ENCODE assay signal across 28 cellular contexts in the genomic region with DNA sequence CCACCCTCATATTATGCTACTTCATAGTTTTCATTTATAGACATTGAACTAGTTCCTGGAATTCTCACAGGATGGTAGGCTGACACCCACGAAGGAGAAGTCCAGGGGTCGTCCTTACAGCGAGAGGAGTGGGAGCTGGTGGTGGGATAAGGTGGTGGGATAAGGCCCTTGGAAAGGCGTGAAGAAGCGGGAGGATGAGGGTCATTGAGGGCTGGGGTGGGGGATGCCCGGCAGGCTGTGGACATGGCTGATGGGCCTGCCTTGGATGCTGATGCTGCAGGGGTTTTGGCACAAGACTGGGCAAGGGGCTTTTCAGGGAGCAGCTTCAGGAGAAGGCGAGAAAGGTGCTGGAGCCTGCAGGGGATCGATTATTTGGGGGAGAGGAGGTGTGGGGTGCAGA.
"Had no signal": no experiment of that assay in that cellular context is flagged by ENCODE, and none has a peak within 500 bp of the region (broad histone marks: within the 10 kb centered on the region; RNA-seq: fewer than 3 reads in every experiment).

No MANE protein-coding gene starts in this region.

- H3K36me3 Mint-ChIP-seq: immature natural killer cell; natural killer cell; stimulated activated effector memory CD8-positive, alpha-beta T cell treated with anti-CD3 and anti-CD28 coated beads, Interleukin-12 subunit alpha, Interleukin-12 subunit beta, amount 100 ng/mL, for 72 hours had no signal

- H3K9me3 ChIP-seq: colonic mucosa, esophagus squamous epithelium, heart right ventricle, lower lobe of right lung, ovary, stomach, tibial artery had no signal

- H3K36me3 ChIP-seq: colonic mucosa, esophagus squamous epithelium, lower lobe of right lung, neural progenitor cell, ovary, stomach, tibial artery had no signal

- H3K4me1 Mint-ChIP-seq: immature natural killer cell; natural killer cell; stimulated activated effector memory CD8-positive, alpha-beta T cell treated with anti-CD3 and anti-CD28 coated beads, Interleukin-12 subunit alpha, Interleukin-12 subunit beta, amount 100 ng/mL, for 72 hours had no signal

- H3K27me3 Mint-ChIP-seq: type B pancreatic cell had no signal

- H3K4me2 ChIP-seq: neural progenitor cell, smooth muscle cell had no signal

- H3K27ac ChIP-seq: colonic mucosa, esophagus squamous epithelium, lower lobe of right lung, neural progenitor cell, ovary, tibial artery had no signal

- H3K9me3 Mint-ChIP-seq: dendritic cell treated with granulocyte-macrophage colony-stimulating factor and Interleukin-4, amounts not matched to agents 40 ng/mL and 50 ng/mL, for 4 days; natural killer cell; neural progenitor cell; stimulated activated effector memory CD8-positive, alpha-beta T cell treated with anti-CD3 and anti-CD28 coated beads, Interleukin-12 subunit alpha, Interleukin-12 subunit beta, amount 100 ng/mL, for 72 hours; type B pancreatic cell had no signal

- H2AFZ ChIP-seq: neural progenitor cell had no signal

- ATAC-seq: heart right ventricle; left ventricle myocardium superior; lower lobe of right lung; natural killer cell; sciatic nerve; stimulated activated effector memory CD8-positive, alpha-beta T cell treated with anti-CD3 and anti-CD28 coated beads, Interleukin-12 subunit alpha, Interleukin-12 subunit beta, amount 100 ng/mL, for 72 hours had no signal

- H3K27ac Mint-ChIP-seq: dendritic cell treated with granulocyte-macrophage colony-stimulating factor and Interleukin-4, amounts not matched to agents 40 ng/mL and 50 ng/mL, for 4 days; immature natural killer cell; natural killer cell; neural progenitor cell; stimulated activated effector memory CD8-positive, alpha-beta T cell treated with anti-CD3 and anti-CD28 coated beads, Interleukin-12 subunit alpha, Interleukin-12 subunit beta, amount 100 ng/mL, for 72 hours had no signal

- H3K4me3 Mint-ChIP-seq: dendritic cell treated with granulocyte-macrophage colony-stimulating factor and Interleukin-4, amounts not matched to agents 40 ng/mL and 50 ng/mL, for 4 days; immature natural killer cell; natural killer cell; neural progenitor cell; stimulated activated effector memory CD8-positive, alpha-beta T cell treated with anti-CD3 and anti-CD28 coated beads, Interleukin-12 subunit alpha, Interleukin-12 subunit beta, amount 100 ng/mL, for 72 hours; type B pancreatic cell had no signal

- DNase-seq: central memory CD4-positive, alpha-beta T cell; effector CD8-positive, alpha-beta T cell; erythroblast; esophagus squamous epithelium; foreskin melanocyte; glutamatergic neuron; heart right ventricle; hypothalamus; immature natural killer cell; islet precursor cell; kidney glomerular epithelial cell; left ventricle myocardium superior; lower lobe of right lung; natural killer cell; nucleus accumbens; ovary; stimulated activated CD4-positive, alpha-beta T cell treated with anti-CD3 and anti-CD28 coated beads, Interleukin-2, amount 100 ng/mL, for 24 hours; stimulated activated CD4-positive, alpha-beta T cell treated with anti-CD3 and anti-CD28 coated beads, Interleukin-4, amount 100 ng/mL, for 24 hours; stimulated activated naive CD4-positive, alpha-beta T cell treated with Interleukin-2 at 50 U/mL for 16 hours; stomach; tibial artery had no signal

- H3K4me1 ChIP-seq: colonic mucosa, neural progenitor cell had no signal

- H3K27me3 ChIP-seq: colonic mucosa, esophagus squamous epithelium, heart right ventricle, neural progenitor cell, ovary, stomach, tibial artery had no signal

- H3K4me3 ChIP-seq: colonic mucosa, esophagus squamous epithelium, heart right ventricle, lower lobe of right lung, neural progenitor cell, ovary, smooth muscle cell, stomach, tibial artery had no signal
